Comparison of ENCODE assay signal across 18 cellular contexts in the genomic region with DNA sequence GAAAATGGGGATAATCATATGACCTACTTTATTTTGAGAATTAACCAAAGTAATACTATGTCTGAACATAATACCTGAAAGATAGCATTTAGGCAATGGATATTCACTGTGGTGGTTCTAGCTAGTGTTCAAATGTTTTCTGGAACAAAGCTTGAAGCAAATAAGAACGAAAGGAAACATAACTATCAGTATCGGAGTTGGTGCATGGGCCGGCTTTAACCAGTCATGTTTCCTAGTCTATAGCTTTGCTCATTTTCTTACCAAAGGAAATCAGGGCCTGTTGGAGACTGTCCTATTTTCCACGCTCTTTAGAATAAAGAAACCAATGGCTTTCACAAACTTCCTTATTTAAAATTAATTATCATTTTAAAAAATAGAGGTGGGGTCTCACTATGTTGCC. TPM values are rescaled to one million over a fixed set of nuclear protein-coding genes. Genes with fewer than 3 reads are reported as not detected.
A peak's percentile ranks its signal among the peaks of the same experiment; 100 is the strongest.
DNase-seq lines count a peak whose midpoint lies in the region; ATAC-seq and TF ChIP-seq lines count a peak whose summit lies in the region.
"Had no signal": no experiment of that assay in that cellular context is flagged by ENCODE, and none has a peak within 500 bp of the region (broad histone marks: within the 10 kb centered on the region; RNA-seq: fewer than 3 reads in every experiment).

No MANE protein-coding gene starts in this region.

- DNase-seq in T-helper 1 cell (no peak), Calu3 (no peak)
- peak in 1 of 9 donors; percentile 15 for DNase-seq in naive thymus-derived CD4-positive, alpha-beta T cell
- DNase-seq: Caco-2, NCI-H2081 treated with DMSO at 0.1 percent for 48 hours, NCI-H82, SHP77 had no signal

- peaks cover 40 to 43% of the 10 kb centered on the region in 2 donors for H3K4me1 ChIP-seq in naive thymus-derived CD4-positive, alpha-beta T cell (ENCODE audit: control insufficient read depth in 2 of 2, insufficient read depth in 2 of 2, low read length in 2 of 2)
- H3K4me1 ChIP-seq: Caco-2, HAP-1 had no signal

- intact Hi-C loops in Calu3 (cut with micrococcal nuclease; ENCODE audit: unreplicated experiment) = no loop called here
- intact Hi-C loops in naive thymus-derived CD4-positive, alpha-beta T cell (cut with micrococcal nuclease) = loop anchor here in 1 of 2 donors (5.0 to 10.0 kb wide), 3 partner anchors 109 to 369 kb away; a partner anchor contains a TSS

- POLR2A ChIA-PET in naive thymus-derived CD4-positive, alpha-beta T cell (lab: Charles Lee) = interaction anchor here (0.6 to 8.6 kb wide), 9 partner anchors 9 to 465 kb away, joined by 3 to 88 read pairs (median 6); a partner anchor contains a TSS

- H3K36me3 ChIP-seq in naive thymus-derived CD4-positive, alpha-beta T cell (ENCODE audit: control insufficient read depth in 2 of 3, insufficient read depth in 3 of 3, low read length in 3 of 3) = no peaks in the 10 kb centered on the region
- H3K36me3 ChIP-seq: HAP-1 had no signal

- peak; percentile 9 for ATAC-seq in activated T-helper 17 cell treated with anti-CD3 and anti-CD28 coated beads, Interleukin-2, amount 50 U/mL, for 72 hours (replicated peaks)
- no peak for ATAC-seq in naive thymus-derived CD4-positive, alpha-beta T cell
- no peak for ATAC-seq in HG02763 (IDR thresholded peaks at IDR 0.05; ENCODE audit: unreplicated experiment)
- no peak for ATAC-seq in GM18519 (IDR thresholded peaks at IDR 0.05; ENCODE audit: low FRiP score, unreplicated experiment)
- no peak for ATAC-seq in GM19351 (IDR thresholded peaks at IDR 0.05; ENCODE audit: unreplicated experiment)

- peaks cover 85% of the 10 kb centered on the region for H3K4me1 Mint-ChIP-seq in T-helper 1 cell treated with Interleukin-12 subunit alpha and Interleukin-12 subunit beta and Interleukin-4 antibody, amounts not matched to agents 30 μg/mL and 1 μg/mL, for 36 hours (ENCODE audit: low read depth)
- peaks cover 40% of the 10 kb centered on the region for H3K4me1 Mint-ChIP-seq in Calu3 (ENCODE audit: low read depth, unreplicated experiment)
- peaks cover 69% of the 10 kb centered on the region for H3K4me1 Mint-ChIP-seq in activated T-helper 17 cell treated with anti-CD3 and anti-CD28 coated beads, Interleukin-2, amount 50 U/mL, for 72 hours
- peaks cover 44 to 89% (median 85%) of the 10 kb centered on the region in 7 donors for H3K4me1 Mint-ChIP-seq in naive thymus-derived CD4-positive, alpha-beta T cell

- no peak overlapping the region for H3K4me3 ChIP-seq in naive thymus-derived CD4-positive, alpha-beta T cell (ENCODE audit: low read length)
- H3K4me3 ChIP-seq: HAP-1 had no signal

- H3K36me3 Mint-ChIP-seq in T-helper 1 cell treated with Interleukin-12 subunit alpha and Interleukin-12 subunit beta and Interleukin-4 antibody, amounts not matched to agents 30 μg/mL and 1 μg/mL, for 36 hours (ENCODE audit: low read depth) = peaks cover 66% of the 10 kb centered on the region
- H3K36me3 Mint-ChIP-seq in Calu3 (ENCODE audit: insufficient read depth, unreplicated experiment) = peaks cover 10% of the 10 kb centered on the region
- H3K36me3 Mint-ChIP-seq in activated T-helper 17 cell treated with anti-CD3 and anti-CD28 coated beads, Interleukin-2, amount 50 U/mL, for 72 hours (ENCODE audit: low read depth) = peaks cover 100% of the 10 kb centered on the region
- H3K36me3 Mint-ChIP-seq in naive thymus-derived CD4-positive, alpha-beta T cell = peaks cover 0 to 53% (median 0%) of the 10 kb centered on the region in 5 donors

- peak overlapping the region; percentile 79 for H3K27ac ChIP-seq in naive thymus-derived CD4-positive, alpha-beta T cell (ENCODE audit: low read depth, low read length)
- H3K27ac ChIP-seq: 22Rv1, VCaP had no signal

- CTCF ChIA-PET in Calu3 (lab: Charles Lee) = interaction anchor here (0.9 to 1.0 kb wide), 2 partner anchors 11 to 348 kb away, joined by 3 to 6 read pairs; no protein-coding TSS in a partner anchor
- CTCF ChIA-PET in naive thymus-derived CD4-positive, alpha-beta T cell (lab: Charles Lee) = interaction anchor here (0.6 to 7.7 kb wide), 6 partner anchors 12 to 39 kb away, joined by 3 to 52 read pairs (median 4); no protein-coding TSS in a partner anchor

- H3K9me3 ChIP-seq in naive thymus-derived CD4-positive, alpha-beta T cell (ENCODE audit: control insufficient read depth in 2 of 3, low read length in 3 of 3) = no peaks in the 10 kb centered on the region
- H3K9me3 ChIP-seq: Caco-2, HAP-1 had no signal

- peak overlapping the region; percentile 89 for H3K27ac Mint-ChIP-seq in T-helper 1 cell treated with Interleukin-12 subunit alpha and Interleukin-12 subunit beta and Interleukin-4 antibody, amounts not matched to agents 30 μg/mL and 1 μg/mL, for 36 hours
- peak overlapping the region; percentile 2 for H3K27ac Mint-ChIP-seq in Calu3 (ENCODE audit: unreplicated experiment)
- peak overlapping the region; percentile 96 for H3K27ac Mint-ChIP-seq in activated T-helper 17 cell treated with anti-CD3 and anti-CD28 coated beads, Interleukin-2, amount 50 U/mL, for 72 hours
- peak overlapping the region in 8 of 9 donors; percentile 84 to 97 (median 90) for H3K27ac Mint-ChIP-seq in naive thymus-derived CD4-positive, alpha-beta T cell

- peak overlapping the region; percentile 83 for H3K4me3 Mint-ChIP-seq in T-helper 1 cell treated with Interleukin-12 subunit alpha and Interleukin-12 subunit beta and Interleukin-4 antibody, amounts not matched to agents 30 μg/mL and 1 μg/mL, for 36 hours
- peak overlapping the region; percentile 6 for H3K4me3 Mint-ChIP-seq in Calu3 (ENCODE audit: low read depth, unreplicated experiment)
- H3K4me3 Mint-ChIP-seq in activated T-helper 17 cell treated with anti-CD3 and anti-CD28 coated beads, Interleukin-2, amount 50 U/mL, for 72 hours = peak overlapping the region; percentile 85
- peak overlapping the region in 9 of 10 donors; percentile 54 to 98 (median 78) for H3K4me3 Mint-ChIP-seq in naive thymus-derived CD4-positive, alpha-beta T cell

- peaks cover 4% of the 10 kb centered on the region for H3K27me3 Mint-ChIP-seq in T-helper 1 cell treated with Interleukin-12 subunit alpha and Interleukin-12 subunit beta and Interleukin-4 antibody, amounts not matched to agents 30 μg/mL and 1 μg/mL, for 36 hours (ENCODE audit: low read depth)
- H3K27me3 Mint-ChIP-seq in Calu3 (ENCODE audit: unreplicated experiment) = peaks cover 39% of the 10 kb centered on the region
- no peaks in the 10 kb centered on the region for H3K27me3 Mint-ChIP-seq in activated T-helper 17 cell treated with anti-CD3 and anti-CD28 coated beads, Interleukin-2, amount 50 U/mL, for 72 hours
- no peaks in the 10 kb centered on the region for H3K27me3 Mint-ChIP-seq in naive thymus-derived CD4-positive, alpha-beta T cell

- no TSS peak for BruUV-seq in Calu3 (replicated peaks; lab: Mats Ljungman, UMichigan)

- no peaks in the 10 kb centered on the region for H3K9me3 Mint-ChIP-seq in T-helper 1 cell treated with Interleukin-12 subunit alpha and Interleukin-12 subunit beta and Interleukin-4 antibody, amounts not matched to agents 30 μg/mL and 1 μg/mL, for 36 hours
- H3K9me3 Mint-ChIP-seq in Calu3 (ENCODE audit: low read depth, unreplicated experiment) = no peaks in the 10 kb centered on the region
- no peaks in the 10 kb centered on the region for H3K9me3 Mint-ChIP-seq in activated T-helper 17 cell treated with anti-CD3 and anti-CD28 coated beads, Interleukin-2, amount 50 U/mL, for 72 hours
- H3K9me3 Mint-ChIP-seq in naive thymus-derived CD4-positive, alpha-beta T cell = no peaks in the 10 kb centered on the region

- no peaks in the 10 kb centered on the region for H3K27me3 ChIP-seq in naive thymus-derived CD4-positive, alpha-beta T cell (ENCODE audit: control insufficient read depth in 2 of 2, insufficient read depth in 2 of 2, low read length in 2 of 2)

- TF ChIP-seq CTCF in Calu3 (IDR thresholded peaks at IDR 0.05; ENCODE audit: unreplicated experiment) = no peak

RNA-seq across cellular contexts. Expression of a gene that starts 8.9 kb away (rescaled TPM):
- not detected in 2 replicates for total RNA-seq in Calu3 (2022)
- total RNA-seq in activated T-helper 17 cell treated with anti-CD3 and anti-CD28 coated beads, Interleukin-2, amount 50 U/mL, for 72 hours = 1,000 to 10,000 TPM; 1,342 to 1,348 TPM
- total RNA-seq in naive thymus-derived CD4-positive, alpha-beta T cell = 100 to 1,000 TPM in 1 of 5 experiments, 10 to 100 TPM in 1, 1 to 10 TPM in 3; 2.5 to 266 (median 6.7) TPM
- polyA plus RNA-seq in naive thymus-derived CD4-positive, alpha-beta T cell = 1 to 10 TPM in 1 of 2 donors, under 1 TPM in 1; 0.85 to 3.0 TPM
- total RNA-seq: bronchial epithelial cell, Caco-2, glomerular endothelial cell, renal cortical epithelial cell had no signal

RNA-seq across cellular contexts. Expression of a gene that starts 35.5 kb away (rescaled TPM):
- total RNA-seq in Calu3 (2022) = 133 and 139 TPM in 2 replicates
- total RNA-seq in activated T-helper 17 cell treated with anti-CD3 and anti-CD28 coated beads, Interleukin-2, amount 50 U/mL, for 72 hours = 100 to 1,000 TPM; 157 to 253 TPM
- 100 to 1,000 TPM; 120 to 158 (median 127) TPM for total RNA-seq in naive thymus-derived CD4-positive, alpha-beta T cell
- polyA plus RNA-seq in naive thymus-derived CD4-positive, alpha-beta T cell = 10 to 100 TPM; 66.6 to 83.0 TPM

Comparison
In these comparisons a context has a peak if more than half of its experiments do, and no peak if none do; other contexts are left out.
1. H3K27ac Mint-ChIP-seq: peak in every context shown above with its lines; median percentile 96 in activated T-helper 17 cell treated with anti-CD3 and anti-CD28 coated beads, Interleukin-2, amount 50 U/mL, for 72 hours; 90 in naive thymus-derived CD4-positive, alpha-beta T cell; 89 in T-helper 1 cell treated with Interleukin-12 subunit alpha and Interleukin-12 subunit beta and Interleukin-4 antibody, amounts not matched to agents 30 μg/mL and 1 μg/mL, for 36 hours; 2 in Calu3.
2. H3K4me3 Mint-ChIP-seq: peak in every context shown above with its lines; median percentile 85 in activated T-helper 17 cell treated with anti-CD3 and anti-CD28 coated beads, Interleukin-2, amount 50 U/mL, for 72 hours; 83 in T-helper 1 cell treated with Interleukin-12 subunit alpha and Interleukin-12 subunit beta and Interleukin-4 antibody, amounts not matched to agents 30 μg/mL and 1 μg/mL, for 36 hours; 78 in naive thymus-derived CD4-positive, alpha-beta T cell; 6 in Calu3.
3. RNA of a gene that starts 8.9 kb away (total RNA-seq): 1,342 to 1,348 TPM in activated T-helper 17 cell treated with anti-CD3 and anti-CD28 coated beads, Interleukin-2, amount 50 U/mL, for 72 hours; 2.5 to 266 TPM in naive thymus-derived CD4-positive, alpha-beta T cell and not detected in Calu3; every median in the first group is over 4 times any median in the second.